19 cellular contexts compared by ENCODE assay signal in genomic region chr2:11239718-11240462, GRCh38.
DNase-seq lines count a peak whose midpoint lies in the region; FAIRE-seq and TF ChIP-seq lines count a peak whose summit lies in the region.
"Had no signal": no experiment of that assay in that cellular context is flagged by ENCODE, and none has a peak within 500 bp of the region (broad histone marks: within the 10 kb centered on the region; RNA-seq: fewer than 3 reads in every experiment).

No MANE protein-coding gene starts in this region.

- no peaks in the 10 kb centered on the region for H4K20me1 ChIP-seq in MM.1S (ENCODE audit: insufficient read depth, low read length)

- H3K79me2 ChIP-seq in MM.1S (ENCODE audit: low read length) = no peaks in the 10 kb centered on the region

- DNase-seq in left ventricle myocardium inferior (no peak), right atrium auricular region (ENCODE audit: low spot score) (no peak), astrocyte of the hippocampus (ENCODE audit: low read depth, low spot score) (peak; percentile 34), islet precursor cell (peak; percentile 64), urothelium cell line (ENCODE audit: low spot score) (peak; percentile 48), nucleus accumbens (lab: John Stamatoyannopoulos, UW) (no peak), MM.1S (no peak), posterior vena cava (ENCODE audit: low spot score) (no peak)
- DNase-seq: ACHN; activated CD4-positive, alpha-beta T cell treated with anti-CD3 and anti-CD28 coated beads, Interleukin-2, amount 50 U/mL, for 4 hours; amygdala; CD8-positive, alpha-beta memory T cell; cortex of kidney; NCI-H187 treated with DMSO at 0.1 percent for 48 hours; NCI-H524 treated with DMSO at 0.1 percent for 48 hours had no signal

- H3K27me3 ChIP-seq in left ventricle myocardium inferior (ENCODE audit: low read depth) (no peaks in the 10 kb centered on the region), right atrium auricular region (no peaks in the 10 kb centered on the region), MM.1S (replicated peaks; ENCODE audit: insufficient read depth, low read length) (no peaks in the 10 kb centered on the region)

- H3K9me3 ChIP-seq in left ventricle myocardium inferior (replicated peaks) = no peaks in the 10 kb centered on the region
- no peaks in the 10 kb centered on the region for H3K9me3 ChIP-seq in right atrium auricular region
- H3K9me3 ChIP-seq in MM.1S (replicated peaks; ENCODE audit: insufficient read depth, low read length) = no peaks in the 10 kb centered on the region

- H3K4me3 ChIP-seq in left ventricle myocardium inferior (no peak overlapping the region), right atrium auricular region (no peak overlapping the region), MM.1S (ENCODE audit: low read length) (no peak overlapping the region)
- H3K4me3 ChIP-seq: GM23338, smooth muscle cell had no signal

- no peaks in the 10 kb centered on the region for H3K9me2 ChIP-seq in MM.1S (replicated peaks; ENCODE audit: insufficient read depth, low read length)

- H3K4me2 ChIP-seq in MM.1S (ENCODE audit: low read depth, low read length) = no peak overlapping the region
- H3K4me2 ChIP-seq: GM23338, KMS-11, smooth muscle cell had no signal

- no peak for FAIRE-seq in urothelium cell line (lab: Jason Lieb, UNC)
- FAIRE-seq: GM18507 had no signal

- intact Hi-C loops in left ventricle myocardium inferior (cut with micrococcal nuclease) = loop anchor here (5.0 kb wide), 1 partner anchor 102 kb away; the partner anchor contains the start of gene ROCK2
- intact Hi-C loops in posterior vena cava (cut with DNase I) = loop anchor here in 1 of 2 donors (10.0 kb wide), 2 partner anchors 105 to 175 kb away; partner anchors contain the start of gene ROCK2

- no peak overlapping the region for H2AFZ ChIP-seq in MM.1S (ENCODE audit: low read length)
- H2AFZ ChIP-seq: GM23338 had no signal

- no peak overlapping the region for H3K9ac ChIP-seq in MM.1S (ENCODE audit: low read length)
- H3K9ac ChIP-seq: KMS-11 had no signal

- H3K36me3 ChIP-seq in left ventricle myocardium inferior = no peaks in the 10 kb centered on the region
- no peaks in the 10 kb centered on the region for H3K36me3 ChIP-seq in right atrium auricular region
- H3K36me3 ChIP-seq in MM.1S (replicated peaks; ENCODE audit: insufficient read depth, low read length) = no peaks in the 10 kb centered on the region

- peaks cover 22% of the 10 kb centered on the region for H3K4me1 ChIP-seq in left ventricle myocardium inferior
- peaks cover 0 to 10% of the 10 kb centered on the region in 2 donors for H3K4me1 ChIP-seq in right atrium auricular region
- peaks cover 7% of the 10 kb centered on the region; the same call in 1 of the 2 replicates for H3K4me1 ChIP-seq in MM.1S (ENCODE audit: low read length)

- TF ChIP-seq CTCF in left ventricle myocardium inferior (IDR thresholded peaks at IDR 0.05; ENCODE audit: borderline replicate concordance) (no peak), right atrium auricular region (IDR thresholded peaks at IDR 0.05) (no peak), MM.1S (IDR thresholded peaks at IDR 0.05; ENCODE audit: low read length) (no peak)

- no peaks in the 10 kb centered on the region for H3F3A ChIP-seq in MM.1S (ENCODE audit: insufficient read depth, low read length)

- H3K27ac ChIP-seq in left ventricle myocardium inferior (replicated peaks) (peak overlapping the region; percentile 16), right atrium auricular region (peak overlapping the region in 1 of 2 donors; percentile 7), MM.1S (ENCODE audit: low read length) (no peak overlapping the region)
- H3K27ac ChIP-seq: KMS-11 had no signal

Comparison
In these comparisons a context has a peak if more than half of its experiments do, and no peak if none do; other contexts are left out.
1. DNase-seq: peak in astrocyte of the hippocampus (single experiment), islet precursor cell (single experiment) and urothelium cell line (single experiment); none in left ventricle myocardium inferior (single experiment), right atrium auricular region (single experiment), nucleus accumbens (0 of 56), MM.1S (single experiment) and posterior vena cava (single experiment).